In genomic region chr2:120546077-120546864, GRCh38 we compare ENCODE assay signal across 1 cellular context.
A peak's percentile ranks its signal among the peaks of the same experiment; 100 is the strongest.
TF ChIP-seq lines count a peak whose summit lies in the region.

No MANE protein-coding gene starts in this region.

TF ChIP-seq in HepG2, 621 proteins besides CTCF, POLR2A, EP300 and RAD21 (continued from another document and continues in another):
- TF ChIP-seq HMGXB4 (CRISPR knock-in tag; IDR thresholded peaks at IDR 0.05; ENCODE audit: borderline replicate concordance in 1 of 2, low read depth in 1 of 2) (peak in 1 of 2 experiments; percentile 74; a peak in 1 of 4 replicates), ZNF318 (CRISPR knock-in tag; IDR thresholded peaks at IDR 0.05) (peak; percentile 77; the same call in 1 of the 2 replicates), HDAC1 (CRISPR knock-in tag; IDR thresholded peaks at IDR 0.05) (peak; percentile 88), ZNF446 (CRISPR knock-in tag; IDR thresholded peaks at IDR 0.05) (peak; percentile 13), MTA3 (CRISPR knock-in tag; IDR thresholded peaks at IDR 0.05) (no peak), HNRNPL (IDR thresholded peaks at IDR 0.05; ENCODE audit: low read depth, low read length) (0 out of 2 replicates have a peak, but pooled peaks have one; percentile 42), ZNF839 (CRISPR knock-in tag; IDR thresholded peaks at IDR 0.05; ENCODE audit: borderline replicate concordance) (peak; percentile 87; the same call in 1 of the 2 replicates), GABPB1 (CRISPR knock-in tag; IDR thresholded peaks at IDR 0.05) (peak; percentile 78), UBTF (CRISPR knock-in tag; IDR thresholded peaks at IDR 0.05) (peak; percentile 73; the same call in 1 of the 2 replicates), NR2F2 (IDR thresholded peaks at IDR 0.05; ENCODE audit: borderline replicate concordance, low read depth) (0 out of 2 replicates have a peak, but pooled peaks have one; percentile 46), ZNF275 (CRISPR knock-in tag; IDR thresholded peaks at IDR 0.05; ENCODE audit: borderline replicate concordance) (peak; percentile 91; the same call in 1 of the 2 replicates), DMAP1 (CRISPR knock-in tag; IDR thresholded peaks at IDR 0.05) (no peak; the same call in 1 of the 2 replicates), ZNF225 (CRISPR knock-in tag; IDR thresholded peaks at IDR 0.05) (peak; percentile 83), NONO (IDR thresholded peaks at IDR 0.05) (no peak), NONO (CRISPR knock-in tag; conservative IDR thresholded peaks at IDR 0.05) (peak; percentile 85), GABPA (IDR thresholded peaks at IDR 0.05; ENCODE audit: low read depth, low read length) (no peak), GABPA (CRISPR knock-in tag; IDR thresholded peaks at IDR 0.05; ENCODE audit: low read depth) (peak; percentile 79), PHF5A (CRISPR knock-in tag; IDR thresholded peaks at IDR 0.05; ENCODE audit: low read depth, unreplicated experiment) (no peak), SP2 (CRISPR knock-in tag; IDR thresholded peaks at IDR 0.05) (no peak), ZNF772 (CRISPR knock-in tag; IDR thresholded peaks at IDR 0.05) (peak; percentile 97), ZNF30 (CRISPR knock-in tag; IDR thresholded peaks at IDR 0.05) (0 out of 2 replicates have a peak, but pooled peaks have one; percentile 8), LBX2 (CRISPR knock-in tag; IDR thresholded peaks at IDR 0.05; ENCODE audit: borderline replicate concordance) (peak; percentile 84; the same call in 1 of the 2 replicates), ZFX (CRISPR knock-in tag; IDR thresholded peaks at IDR 0.05; ENCODE audit: low read depth) (peak; percentile 87), SYNCRIP (IDR thresholded peaks at IDR 0.05; ENCODE audit: insufficient read depth, low read depth, low read length) (no peak), FOSL2 (CRISPR knock-in tag; IDR thresholded peaks at IDR 0.05) (peak; percentile 95), HOXA9 (CRISPR knock-in tag; IDR thresholded peaks at IDR 0.05; ENCODE audit: borderline replicate concordance) (peak; percentile 51; the same call in 1 of the 2 replicates), HMG20A (CRISPR knock-in tag; IDR thresholded peaks at IDR 0.05; ENCODE audit: borderline replicate concordance) (peak; percentile 60), ZNF775 (CRISPR knock-in tag; IDR thresholded peaks at IDR 0.05; ENCODE audit: borderline replicate concordance) (peak; percentile 86; the same call in 1 of the 2 replicates), ZMAT3 (CRISPR knock-in tag; conservative IDR thresholded peaks at IDR 0.05) (0 out of 2 replicates have a peak, but pooled peaks have one; percentile 57), ATF1 (CRISPR knock-in tag; IDR thresholded peaks at IDR 0.05) (peak; percentile 77), CCDC6 (CRISPR knock-in tag; IDR thresholded peaks at IDR 0.05) (no peak), NFE2L1 (CRISPR knock-in tag; IDR thresholded peaks at IDR 0.05; ENCODE audit: borderline replicate concordance) (no peak), ZNF280B (CRISPR knock-in tag; IDR thresholded peaks at IDR 0.05; ENCODE audit: borderline replicate concordance) (peak; percentile 91; the same call in 1 of the 2 replicates), ARID4A (CRISPR knock-in tag; IDR thresholded peaks at IDR 0.05; ENCODE audit: borderline replicate concordance) (peak; percentile 88; the same call in 1 of the 2 replicates), ZNF431 (CRISPR knock-in tag; IDR thresholded peaks at IDR 0.05; ENCODE audit: borderline replicate concordance, low read depth) (no peak; the same call in 1 of the 2 replicates), ETV5 (CRISPR knock-in tag; IDR thresholded peaks at IDR 0.05; ENCODE audit: borderline replicate concordance) (peak; percentile 96), BCL6 (CRISPR knock-in tag; IDR thresholded peaks at IDR 0.05) (0 out of 2 replicates have a peak, but pooled peaks have one; percentile 21), ZNF264 (CRISPR knock-in tag; IDR thresholded peaks at IDR 0.05) (peak; percentile 86; the same call in 1 of the 2 replicates), RXRA (CRISPR knock-in tag; IDR thresholded peaks at IDR 0.05) (peak; percentile 79), MAZ (IDR thresholded peaks at IDR 0.05; ENCODE audit: borderline replicate concordance, low read depth, low read length) (peak; percentile 44; the same call in 1 of the 2 replicates), MAZ (CRISPR knock-in tag; IDR thresholded peaks at IDR 0.05; ENCODE audit: low read depth) (peak; percentile 89), HIVEP1 (CRISPR knock-in tag; IDR thresholded peaks at IDR 0.05) (peak; percentile 91), STAG1 (CRISPR knock-in tag; IDR thresholded peaks at IDR 0.05) (peak; percentile 25; the same call in 1 of the 2 replicates), YY1 (IDR thresholded peaks at IDR 0.05; ENCODE audit: insufficient read depth, insufficient replicate concordance, low read depth, low read length) (peak; percentile 48)
